16 cellular contexts compared by ENCODE assay signal in the genomic region with DNA sequence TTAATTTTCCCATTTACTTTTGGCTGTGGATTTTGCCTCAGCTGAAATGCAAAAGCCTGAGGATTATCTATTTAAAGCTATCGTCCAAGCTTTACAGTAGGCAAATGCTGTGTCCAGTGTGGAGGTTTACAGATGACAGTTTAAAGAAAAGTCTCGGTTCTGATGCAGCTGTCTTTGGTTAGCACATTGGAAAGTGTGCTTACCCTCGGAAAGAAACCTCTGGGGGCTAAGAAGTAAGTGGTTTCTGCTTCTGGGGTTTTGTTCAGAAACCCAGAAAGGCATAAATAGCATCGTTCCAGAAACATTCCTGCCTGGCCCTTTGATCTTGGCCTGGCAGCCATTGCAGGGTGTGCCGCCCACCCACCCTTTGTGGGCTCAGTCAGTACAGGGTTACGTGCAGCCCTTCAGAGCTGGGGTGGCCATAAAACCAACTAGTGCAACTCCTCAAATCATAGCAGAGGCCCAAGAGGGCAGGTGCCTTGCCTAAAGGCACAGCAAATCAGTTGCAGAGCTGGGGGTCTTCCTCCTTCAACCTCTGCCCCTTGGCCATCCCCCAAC.
"Had no signal": no experiment of that assay in that cellular context is flagged by ENCODE, and none has a peak within 500 bp of the region (broad histone marks: within the 10 kb centered on the region; RNA-seq: fewer than 3 reads in every experiment).

No MANE protein-coding gene starts in this region.

- H3K9me3 ChIP-seq: pancreas, thoracic aorta, upper lobe of right lung had no signal

- H3K27ac ChIP-seq: coronary artery, pancreas, thoracic aorta, upper lobe of right lung had no signal

- H3K4me3 ChIP-seq: coronary artery, pancreas, thoracic aorta, upper lobe of right lung had no signal

- H3K9me3 Mint-ChIP-seq: activated B cell treated with CpG ODN at 0.5 μM for 24 hours; activated naive CD4-positive, alpha-beta T cell treated with anti-CD3 and anti-CD28 coated beads, Interleukin-2, amount 50 U/mL, for 72 hours; activated T-cell treated with anti-CD3 and anti-CD28 coated beads, Interleukin-2, amount 50 U/mL, for 4 hours; central memory CD8-positive, alpha-beta T cell; neural crest cell; T-helper 2 cell treated with Interferon-gamma antibody and Interleukin-4, amounts not matched to agents 5 μg/mL and 100 μg/mL, for 36 hours had no signal

- ATAC-seq: activated CD8-positive, alpha-beta T cell treated with anti-CD3 and anti-CD28 coated beads for 36 hours; activated naive CD4-positive, alpha-beta T cell treated with anti-CD3 and anti-CD28 coated beads, Interleukin-2, amount 50 U/mL, for 72 hours; activated T-cell treated with anti-CD3 and anti-CD28 coated beads, Interleukin-2, amount 50 U/mL, for 4 hours; esophagus mucosa; pancreas; upper lobe of right lung had no signal

- H3K4me3 Mint-ChIP-seq: activated B cell treated with CpG ODN at 0.5 μM for 24 hours; activated CD8-positive, alpha-beta T cell treated with anti-CD3 and anti-CD28 coated beads for 36 hours; activated T-cell treated with anti-CD3 and anti-CD28 coated beads, Interleukin-2, amount 50 U/mL, for 4 hours; central memory CD8-positive, alpha-beta T cell; neural crest cell; T-helper 2 cell treated with Interferon-gamma antibody and Interleukin-4, amounts not matched to agents 5 μg/mL and 100 μg/mL, for 36 hours had no signal

- H3K4me1 Mint-ChIP-seq: central memory CD8-positive, alpha-beta T cell had no signal

- FAIRE-seq: pancreas had no signal

- H3K27ac Mint-ChIP-seq: activated B cell treated with CpG ODN at 0.5 μM for 24 hours; activated CD8-positive, alpha-beta T cell treated with anti-CD3 and anti-CD28 coated beads for 36 hours; activated naive CD4-positive, alpha-beta T cell treated with anti-CD3 and anti-CD28 coated beads, Interleukin-2, amount 50 U/mL, for 72 hours; T-helper 2 cell treated with Interferon-gamma antibody and Interleukin-4, amounts not matched to agents 5 μg/mL and 100 μg/mL, for 36 hours had no signal

- H3K27me3 ChIP-seq: pancreas, upper lobe of right lung had no signal

- H3K27me3 Mint-ChIP-seq: activated B cell treated with CpG ODN at 0.5 μM for 24 hours; activated CD8-positive, alpha-beta T cell treated with anti-CD3 and anti-CD28 coated beads for 36 hours had no signal

- H3K4me1 ChIP-seq: pancreas had no signal

- H3K36me3 ChIP-seq: pancreas, thoracic aorta, upper lobe of right lung had no signal

- DNase-seq: activated B cell treated with CpG ODN at 0.5 μM for 24 hours; activated CD4-positive, alpha-beta T cell treated with anti-CD3 and anti-CD28 coated beads for 48 hours; activated CD8-positive, alpha-beta T cell treated with anti-CD3 and anti-CD28 coated beads for 36 hours; activated effector memory CD4-positive, alpha-beta T cell treated with Interleukin-2 at 50 U/mL for 16 hours; activated T-cell treated with anti-CD3 and anti-CD28 coated beads, Interleukin-2, amount 50 U/mL, for 4 hours; amniotic stem cell; SW 1271; upper lobe of right lung had no signal
